Comparison of ENCODE assay signal across 14 cellular contexts in the genomic region with DNA sequence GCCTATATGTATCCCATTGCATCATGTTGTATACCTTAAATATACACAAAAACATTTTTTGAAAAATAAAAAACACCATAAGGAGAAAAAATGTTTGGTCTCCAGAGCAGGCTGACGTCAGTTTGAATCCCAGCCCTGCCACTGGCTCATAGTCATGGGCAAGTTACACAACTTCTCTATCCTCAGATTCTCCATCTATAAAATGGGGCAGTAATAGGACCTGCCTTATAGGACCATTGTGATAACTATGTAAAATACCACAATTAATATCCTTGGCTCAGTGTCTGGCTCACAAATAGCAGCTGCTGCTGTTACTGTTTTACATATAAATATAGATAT.
DNase-seq lines count a peak whose midpoint lies in the region; ATAC-seq and TF ChIP-seq lines count a peak whose summit lies in the region.
"Had no signal": no experiment of that assay in that cellular context is flagged by ENCODE, and none has a peak within 500 bp of the region (broad histone marks: within the 10 kb centered on the region; RNA-seq: fewer than 3 reads in every experiment).

No MANE protein-coding gene starts in this region.

- no peaks in the 10 kb centered on the region for H3K27me3 Mint-ChIP-seq in CD4-positive, alpha-beta T cell
- peaks cover 3% of the 10 kb centered on the region for H3K27me3 Mint-ChIP-seq in activated T-helper 1 cell treated with anti-CD3 and anti-CD28 coated beads, Interleukin-12 subunit alpha, Interleukin-12 subunit beta, Interleukin-2, Interleukin-4 antibody, amounts not matched to agents 30 ng/mL and 10 ng/mL and 1 ng/mL, durations not matched to agents 14 hours and 24 hours and 36 hours (ENCODE audit: insufficient read depth)
- H3K27me3 Mint-ChIP-seq in natural killer cell treated with Interleukin-12 subunit alpha and Interleukin-12 subunit beta and Interleukin-15 and Interleukin-18, amount 100 ng/mL, for 72 hours = no peaks in the 10 kb centered on the region
- H3K27me3 Mint-ChIP-seq: brain had no signal

- no peaks in the 10 kb centered on the region for H3K9me3 ChIP-seq in BLaER1
- no peaks in the 10 kb centered on the region for H3K9me3 ChIP-seq in CD4-positive, alpha-beta T cell (ENCODE audit: control insufficient read depth, low read length)
- H3K9me3 ChIP-seq: sigmoid colon had no signal

- no peak overlapping the region for H3K4me3 ChIP-seq in BLaER1
- H3K4me3 ChIP-seq: sigmoid colon had no signal

- POLR2A ChIA-PET in CD4-positive, alpha-beta T cell (lab: Charles Lee) = interaction anchor here (3.1 kb wide), 1 partner anchor 18 kb away, joined by 24 read pairs; no protein-coding TSS in a partner anchor

- intact Hi-C loops in CD4-positive, alpha-beta T cell (cut with DNase I, micrococcal nuclease) = loop anchor here in 1 of 2 experiments (2.0 kb wide), 1 partner anchor 20 kb away; no protein-coding TSS in a partner anchor
- intact Hi-C loops in activated T-helper 1 cell treated with anti-CD3 and anti-CD28 coated beads, Interleukin-12 subunit alpha, Interleukin-12 subunit beta, Interleukin-2, Interleukin-4 antibody, amounts not matched to agents 30 ng/mL and 10 ng/mL and 1 ng/mL, durations not matched to agents 14 hours and 24 hours and 36 hours (cut with micrococcal nuclease) = loop anchor here (1.0 to 10.0 kb wide), 4 partner anchors 14 to 1000 kb away; a partner anchor contains a TSS

- no peak for ATAC-seq in CD4-positive, alpha-beta T cell (ENCODE audit: poor library complexity)
- peak in 1 of 2 donors; percentile 21 for ATAC-seq in natural killer cell treated with Interleukin-12 subunit alpha and Interleukin-12 subunit beta and Interleukin-15 and Interleukin-18, amount 100 ng/mL, for 72 hours
- ATAC-seq: left ventricle myocardium superior, Panc1 had no signal

- no peaks in the 10 kb centered on the region for H4K20me1 ChIP-seq in BLaER1

- no peaks in the 10 kb centered on the region for H3K27me3 ChIP-seq in BLaER1
- no peaks in the 10 kb centered on the region for H3K27me3 ChIP-seq in CD4-positive, alpha-beta T cell (ENCODE audit: control insufficient read depth, insufficient read depth, low read length)
- H3K27me3 ChIP-seq: sigmoid colon had no signal

- no peak for TF ChIP-seq CTCF in CD4-positive, alpha-beta T cell (IDR thresholded peaks at IDR 0.05)

- peak overlapping the region; percentile 73 for H3K27ac ChIP-seq in BLaER1
- H3K27ac ChIP-seq in CD4-positive, alpha-beta T cell (ENCODE audit: low read depth, low read length) = no peak overlapping the region
- H3K27ac ChIP-seq: sigmoid colon had no signal

- no peak overlapping the region for H3K9ac ChIP-seq in BLaER1

- no peaks in the 10 kb centered on the region for H3K9me3 Mint-ChIP-seq in CD4-positive, alpha-beta T cell
- no peaks in the 10 kb centered on the region for H3K9me3 Mint-ChIP-seq in activated T-helper 1 cell treated with anti-CD3 and anti-CD28 coated beads, Interleukin-12 subunit alpha, Interleukin-12 subunit beta, Interleukin-2, Interleukin-4 antibody, amounts not matched to agents 30 ng/mL and 10 ng/mL and 1 ng/mL, durations not matched to agents 14 hours and 24 hours and 36 hours
- no peaks in the 10 kb centered on the region for H3K9me3 Mint-ChIP-seq in natural killer cell treated with Interleukin-12 subunit alpha and Interleukin-12 subunit beta and Interleukin-15 and Interleukin-18, amount 100 ng/mL, for 72 hours

- H3K36me3 ChIP-seq in BLaER1 = peaks cover 24% of the 10 kb centered on the region

- peak overlapping the region; percentile 80 for H3K4me2 ChIP-seq in BLaER1

- DNase-seq in CD4-positive, alpha-beta T cell = no peak
- no peak for DNase-seq in activated T-helper 1 cell treated with anti-CD3 and anti-CD28 coated beads, Interleukin-12 subunit alpha, Interleukin-12 subunit beta, Interleukin-2, Interleukin-4 antibody, amounts not matched to agents 30 ng/mL and 10 ng/mL and 1 ng/mL, durations not matched to agents 14 hours and 24 hours and 36 hours (ENCODE audit: low spot score)
- DNase-seq in natural killer cell treated with Interleukin-12 subunit alpha and Interleukin-12 subunit beta and Interleukin-15 and Interleukin-18, amount 100 ng/mL, for 72 hours (ENCODE audit: low spot score) = peak; percentile 51
- no peak for DNase-seq in dedifferentiated amniotic fluid mesenchymal stem cell (ENCODE audit: extremely low spot score)
- no peak for DNase-seq in NCI-H774 (lab: John Stamatoyannopoulos, UW)
- DNase-seq in NCI-H2107 treated with DMSO at 0.1 percent for 48 hours (lab: John Stamatoyannopoulos, UW; ENCODE audit: unreplicated experiment) = no peak
- DNase-seq: activated naive CD4-positive, alpha-beta T cell treated with anti-CD3 and anti-CD28 coated beads, Interleukin-2, amount 50 U/mL, for 16 hours; HCEC 1CT; left ventricle myocardium superior; NCI-H146 had no signal

- H3K4me1 Mint-ChIP-seq in CD4-positive, alpha-beta T cell (ENCODE audit: low read depth) = peaks cover 42% of the 10 kb centered on the region
- H3K4me1 Mint-ChIP-seq in activated T-helper 1 cell treated with anti-CD3 and anti-CD28 coated beads, Interleukin-12 subunit alpha, Interleukin-12 subunit beta, Interleukin-2, Interleukin-4 antibody, amounts not matched to agents 30 ng/mL and 10 ng/mL and 1 ng/mL, durations not matched to agents 14 hours and 24 hours and 36 hours (ENCODE audit: low read depth) = peaks cover 64% of the 10 kb centered on the region
- H3K4me1 Mint-ChIP-seq in natural killer cell treated with Interleukin-12 subunit alpha and Interleukin-12 subunit beta and Interleukin-15 and Interleukin-18, amount 100 ng/mL, for 72 hours (ENCODE audit: low read depth in 2 of 2) = peaks cover 62 to 75% of the 10 kb centered on the region in 2 donors

- no peaks in the 10 kb centered on the region for H3K36me3 Mint-ChIP-seq in CD4-positive, alpha-beta T cell (ENCODE audit: low read depth)
- H3K36me3 Mint-ChIP-seq in activated T-helper 1 cell treated with anti-CD3 and anti-CD28 coated beads, Interleukin-12 subunit alpha, Interleukin-12 subunit beta, Interleukin-2, Interleukin-4 antibody, amounts not matched to agents 30 ng/mL and 10 ng/mL and 1 ng/mL, durations not matched to agents 14 hours and 24 hours and 36 hours (ENCODE audit: low read depth) = peaks cover 6% of the 10 kb centered on the region
- H3K36me3 Mint-ChIP-seq in natural killer cell treated with Interleukin-12 subunit alpha and Interleukin-12 subunit beta and Interleukin-15 and Interleukin-18, amount 100 ng/mL, for 72 hours = no peaks in the 10 kb centered on the region

- H3K4me3 Mint-ChIP-seq in CD4-positive, alpha-beta T cell = no peak overlapping the region
- H3K4me3 Mint-ChIP-seq in activated T-helper 1 cell treated with anti-CD3 and anti-CD28 coated beads, Interleukin-12 subunit alpha, Interleukin-12 subunit beta, Interleukin-2, Interleukin-4 antibody, amounts not matched to agents 30 ng/mL and 10 ng/mL and 1 ng/mL, durations not matched to agents 14 hours and 24 hours and 36 hours = no peak overlapping the region
- no peak overlapping the region for H3K4me3 Mint-ChIP-seq in natural killer cell treated with Interleukin-12 subunit alpha and Interleukin-12 subunit beta and Interleukin-15 and Interleukin-18, amount 100 ng/mL, for 72 hours
- H3K4me3 Mint-ChIP-seq: brain had no signal

- CTCF ChIA-PET in CD4-positive, alpha-beta T cell (lab: Charles Lee) = interaction anchor here (2.1 kb wide), 1 partner anchor 99 kb away, joined by 5 read pairs; no protein-coding TSS in a partner anchor

- peak overlapping the region; percentile 86 for H3K27ac Mint-ChIP-seq in CD4-positive, alpha-beta T cell
- H3K27ac Mint-ChIP-seq in activated T-helper 1 cell treated with anti-CD3 and anti-CD28 coated beads, Interleukin-12 subunit alpha, Interleukin-12 subunit beta, Interleukin-2, Interleukin-4 antibody, amounts not matched to agents 30 ng/mL and 10 ng/mL and 1 ng/mL, durations not matched to agents 14 hours and 24 hours and 36 hours = peak overlapping the region; percentile 90
- H3K27ac Mint-ChIP-seq in natural killer cell treated with Interleukin-12 subunit alpha and Interleukin-12 subunit beta and Interleukin-15 and Interleukin-18, amount 100 ng/mL, for 72 hours = peak overlapping the region; percentile 75 to 94
- H3K27ac Mint-ChIP-seq: brain had no signal

- H3K4me1 ChIP-seq in BLaER1 = peaks cover 93% of the 10 kb centered on the region
